8 cellular contexts compared by ENCODE assay signal in genomic region chr11:94732617-94733292, GRCh38. TPM values are rescaled to one million over a fixed set of nuclear protein-coding genes. Genes with fewer than 3 reads are reported as not detected.
DNase-seq lines count a peak whose midpoint lies in the region; ATAC-seq, FAIRE-seq and TF ChIP-seq lines count a peak whose summit lies in the region.

No MANE protein-coding gene starts in this region.

- H3K4me2 ChIP-seq in HepG2 (ENCODE audit: low read depth, low read length) = no peak overlapping the region

- FAIRE-seq in HepG2 (lab: Jason Lieb, UNC) = no peak

- H3K27ac ChIP-seq in liver (ENCODE audit: low read depth in 1 of 2, low read length in 2 of 2) (peak overlapping the region in 1 of 2 donors; percentile 32), HepG2 (ENCODE audit: extremely low read length, insufficient read depth, low read length) (no peak overlapping the region)

- TF ChIP-seq EP300 in HepG2 (IDR thresholded peaks at IDR 0.05; ENCODE audit: low read depth in 2 of 2, low read length in 2 of 2) (no peak), HepG2 (CRISPR knock-in tag; IDR thresholded peaks at IDR 0.05; ENCODE audit: borderline replicate concordance) (no peak)

- ATAC-seq in HepG2 = no peak
- ATAC-seq in HG02623 (IDR thresholded peaks at IDR 0.05; ENCODE audit: unreplicated experiment) = no peak
- no peak for ATAC-seq in HG03139 (IDR thresholded peaks at IDR 0.05; ENCODE audit: unreplicated experiment)

- POLR2A ChIA-PET in HepG2 (lab: Yijun Ruan, JAX) = no interaction called here

- WGBS in liver = 76% methylated on average over 7 of the region's 7 CpGs
- WGBS in HepG2 (ENCODE audit: low lambda C conversion rate) = 29% methylated on average over 7 of the region's 7 CpGs

- H3K4me3 ChIP-seq in liver (ENCODE audit: low read depth in 1 of 3, low read length in 3 of 3) (no peak overlapping the region), HepG2 (replicated peaks in 1 of 3; ENCODE audit: insufficient read depth in 1 of 3, low read depth in 2 of 3, low read length in 3 of 3) (no peak overlapping the region), cardiac fibroblast (replicated peaks in 1 of 2; ENCODE audit: low read depth in 2 of 2, low read length in 2 of 2) (no peak overlapping the region)

- no peaks in the 10 kb centered on the region for H3K79me2 ChIP-seq in HepG2 (ENCODE audit: insufficient read depth, low read length)

- H3K27me3 ChIP-seq in liver (ENCODE audit: control insufficient read depth in 4 of 4, insufficient read depth in 4 of 4, low read length in 3 of 4) = no peaks in the 10 kb centered on the region
- no peaks in the 10 kb centered on the region; a peak in 1 of 5 replicates for H3K27me3 ChIP-seq in HepG2 (ENCODE audit: control insufficient read depth in 1 of 2, insufficient read depth in 2 of 2, low read length in 2 of 2)

- H3K36me3 ChIP-seq in liver (ENCODE audit: control insufficient read depth in 4 of 4, insufficient read depth in 3 of 4, low read depth in 1 of 4, low read length in 3 of 4) (no peaks in the 10 kb centered on the region), HepG2 (replicated peaks in 1 of 2; ENCODE audit: control insufficient read depth in 1 of 2, insufficient read depth in 2 of 2, low read length in 2 of 2) (no peaks in the 10 kb centered on the region)

- no peaks in the 10 kb centered on the region for H4K20me1 ChIP-seq in HepG2 (ENCODE audit: insufficient read depth, low read length)

- TF ChIP-seq RAD21 in liver (IDR thresholded peaks at IDR 0.05) (no peak), HepG2 (CRISPR knock-in tag; IDR thresholded peaks at IDR 0.05) (no peak)

- intact Hi-C loops in HepG2 (cut with micrococcal nuclease; ENCODE audit: unreplicated experiment) = no loop called here

- TF ChIP-seq CTCF in liver (IDR thresholded peaks at IDR 0.05; ENCODE audit: low read depth, low read length, missing input control) (no peak), HepG2 (CRISPR knock-in tag; IDR thresholded peaks at IDR 0.05) (no peak), cardiac fibroblast (IDR thresholded peaks at IDR 0.05; ENCODE audit: low read depth, low read length) (no peak)

- BruUV-seq in HepG2 (replicated peaks; lab: Mats Ljungman, UMichigan) = no TSS peak

- in situ Hi-C loops in HepG2 (cut with HindIII; ENCODE audit: extremely low pct_ligation_motif_present, low pct_unique_long_range_greater_than_20kb) = no loop called here

- no peak for TF ChIP-seq POLR2A in HepG2 (IDR thresholded peaks at IDR 0.05; ENCODE audit: insufficient read depth in 1 of 2, low read depth in 2 of 2, low read length in 2 of 2)

- H3K9ac ChIP-seq in liver (ENCODE audit: low read depth in 1 of 2, low read length in 2 of 2) = no peak overlapping the region
- no peak overlapping the region for H3K9ac ChIP-seq in HepG2 (ENCODE audit: insufficient read depth, low read depth, low read length)

- H3K4me1 ChIP-seq in liver (ENCODE audit: control insufficient read depth in 4 of 4, insufficient read depth in 4 of 4, low read length in 3 of 4) = no peaks in the 10 kb centered on the region
- H3K4me1 ChIP-seq in HepG2 (ENCODE audit: insufficient read depth, low read length) = peaks cover 8% of the 10 kb centered on the region; the same call in 1 of the 2 replicates

- DNase-seq in HepG2 (ENCODE audit: low spot score) = no peak
- DNase-seq in cardiac fibroblast (ENCODE audit: low read depth in 2 of 2) = peak; percentile 80 to 86
- DNase-seq in left kidney (ENCODE audit: low read depth, low spot score) = peak; percentile 39
- DNase-seq in stimulated activated CD4-positive, alpha-beta T cell treated with anti-CD3 and anti-CD28 coated beads, Interleukin-4, amount 100 ng/mL, for 4 hours = no peak
- no peak for DNase-seq in HuH-7.5 (ENCODE audit: low spot score)

- H3K9me3 ChIP-seq in liver (ENCODE audit: control insufficient read depth in 4 of 4, low read length in 3 of 4) = no peaks in the 10 kb centered on the region
- H3K9me3 ChIP-seq in HepG2 (ENCODE audit: low read length) = no peaks in the 10 kb centered on the region

- CTCF ChIA-PET in HepG2 (lab: Yijun Ruan, JAX; ENCODE audit: low intra/inter-chr PET ratio, low total read pairs) = no interaction called here

- H2AFZ ChIP-seq in HepG2 (ENCODE audit: low read length) = no peak overlapping the region

TF ChIP-seq in liver, 16 proteins besides CTCF, POLR2A, EP300 and RAD21:
- no peak for TF ChIP-seq HNF4G (IDR thresholded peaks at IDR 0.05)
- no peak for TF ChIP-seq HNF4A (conservative IDR thresholded peaks at IDR 0.05)
- TF ChIP-seq NR2F2 (IDR thresholded peaks at IDR 0.05) = peak; percentile 63
- TF ChIP-seq SP1 (IDR thresholded peaks at IDR 0.05) = peak; percentile 34
- TF ChIP-seq, protein P1, sequence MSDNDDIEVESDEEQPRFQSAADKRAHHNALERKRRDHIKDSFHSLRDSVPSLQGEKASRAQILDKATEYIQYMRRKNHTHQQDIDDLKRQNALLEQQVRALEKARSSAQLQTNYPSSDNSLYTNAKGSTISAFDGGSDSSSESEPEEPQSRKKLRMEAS (IDR thresholded peaks at IDR 0.05) = no peak

TF ChIP-seq in HepG2, 621 proteins besides CTCF, POLR2A, EP300 and RAD21:
- TF ChIP-seq ZNF333 (CRISPR knock-in tag; IDR thresholded peaks at IDR 0.05; ENCODE audit: borderline replicate concordance) (no peak), PATZ1 (CRISPR knock-in tag; IDR thresholded peaks at IDR 0.05) (no peak), HNRNPK (IDR thresholded peaks at IDR 0.05; ENCODE audit: low read depth, low read length, poor library complexity, severe bottlenecking) (no peak), FOXP1 (IDR thresholded peaks at IDR 0.05) (no peak), FOXP1 (CRISPR knock-in tag; IDR thresholded peaks at IDR 0.05) (no peak), FIP1L1 (IDR thresholded peaks at IDR 0.05; ENCODE audit: borderline replicate concordance, insufficient read depth, low read depth, low read length) (no peak), PCBP2 (optimal IDR thresholded peaks at IDR 0.05; ENCODE audit: low read depth, low read length, poor library complexity, severe bottlenecking) (no peak), GLI4 (CRISPR knock-in tag; IDR thresholded peaks at IDR 0.05; ENCODE audit: borderline replicate concordance) (no peak), SRSF1 (optimal IDR thresholded peaks at IDR 0.05; ENCODE audit: low read depth, low read length) (no peak), HBP1 (CRISPR knock-in tag; IDR thresholded peaks at IDR 0.05; ENCODE audit: low read depth) (no peak), NFIB (CRISPR knock-in tag; IDR thresholded peaks at IDR 0.05; ENCODE audit: borderline replicate concordance) (no peak), ERF (CRISPR knock-in tag; IDR thresholded peaks at IDR 0.05) (no peak)

RNA-seq across cellular contexts. Expression of gene AMOTL1, which starts 35.4 kb away (rescaled TPM):
- total RNA-seq in liver (10 to 100 TPM in 1 of 2 donors, 1 to 10 TPM in 1; 5.5 to 29.5 TPM), HepG2 (2016; rRNA removed; fragmentation: Illumina TruSeq; extraction: Trizol) (0.20 and 0.24 TPM in 2 replicates)
- polyA plus RNA-seq in liver (1 to 10 TPM; 2.2 to 8.9 TPM), HepG2 (2011; rRNA removed) (0.01 and 0.03 TPM in 2 replicates)
- total RNA-seq in HepG2 (2016; cell fraction: cytosol; rRNA removed; fragmentation: Illumina TruSeq; extraction: Trizol; ENCODE audit: low read depth) = under 0.01 TPM in 2 replicates
- total RNA-seq in HepG2 (2016; cell fraction: insoluble cytoplasmic fraction; rRNA removed; fragmentation: Illumina TruSeq; extraction: Trizol) = 0.07 and 0.19 TPM in 2 replicates
- 0.03 TPM in 2 replicates for total RNA-seq in HepG2 (2016; cell fraction: membrane; rRNA removed; fragmentation: Illumina TruSeq; extraction: Trizol)
- total RNA-seq in HepG2 (2016; cell fraction: nucleus; rRNA removed; fragmentation: Illumina TruSeq; extraction: Trizol) = 0.06 and 0.22 TPM in 2 replicates
- polyA plus RNA-seq in HepG2 (2011; cell fraction: cytosol; rRNA removed) = 0.03 and 0.06 TPM in 2 replicates
- 0.05 TPM in 2 replicates for polyA plus RNA-seq in HepG2 (2011; cell fraction: nucleus; rRNA removed)
- polyA plus RNA-seq in HepG2 (2012) = 0.03 TPM in 2 replicates
- not detected in 2 replicates for polyA plus RNA-seq in HepG2 (2016; cell fraction: cytosol; fragmentation: Illumina TruSeq; extraction: Trizol; ENCODE audit: low read depth)
- 0.04 and 0.26 TPM in 2 replicates for polyA plus RNA-seq in HepG2 (2016; cell fraction: insoluble cytoplasmic fraction; fragmentation: Illumina TruSeq; extraction: Trizol; ENCODE audit: low read depth)
- 0.02 TPM in 2 replicates for polyA plus RNA-seq in HepG2 (2016; cell fraction: membrane; fragmentation: Illumina TruSeq; extraction: Trizol; ENCODE audit: low read depth)
- 0.05 and 0.31 TPM in 2 replicates for polyA plus RNA-seq in HepG2 (2016; cell fraction: nucleus; fragmentation: Illumina TruSeq; extraction: Trizol; ENCODE audit: insufficient read depth, low read depth)
- polyA minus RNA-seq in HepG2 (2011; rRNA and poly(A)+ RNA removed; ENCODE audit: low replicate concordance) = 0.10 and 17.0 TPM in 2 replicates
- polyA minus RNA-seq in HepG2 (2011; cell fraction: cytosol; rRNA and poly(A)+ RNA removed) = 0.10 and 0.53 TPM in 2 replicates
- polyA minus RNA-seq in HepG2 (2011; cell fraction: nucleus; rRNA and poly(A)+ RNA removed) = 0.12 and 0.26 TPM in 2 replicates

Comparison
In these comparisons a context has a peak if more than half of its experiments do, and no peak if none do; other contexts are left out.
1. RNA of gene AMOTL1, which starts 35.4 kb away (total RNA-seq): 5.5 to 29.5 TPM in liver; under 0.01 to 0.24 TPM in HepG2; every median in the first group is over 4 times any median in the second.
2. DNase-seq: peak in cardiac fibroblast (2 of 2) and left kidney (single experiment); none in HepG2 (single experiment), stimulated activated CD4-positive, alpha-beta T cell treated with anti-CD3 and anti-CD28 coated beads, Interleukin-4, amount 100 ng/mL, for 4 hours (0 of 2) and HuH-7.5 (single experiment).